ENCODE assay signal across 39 cellular contexts in the genomic region with DNA sequence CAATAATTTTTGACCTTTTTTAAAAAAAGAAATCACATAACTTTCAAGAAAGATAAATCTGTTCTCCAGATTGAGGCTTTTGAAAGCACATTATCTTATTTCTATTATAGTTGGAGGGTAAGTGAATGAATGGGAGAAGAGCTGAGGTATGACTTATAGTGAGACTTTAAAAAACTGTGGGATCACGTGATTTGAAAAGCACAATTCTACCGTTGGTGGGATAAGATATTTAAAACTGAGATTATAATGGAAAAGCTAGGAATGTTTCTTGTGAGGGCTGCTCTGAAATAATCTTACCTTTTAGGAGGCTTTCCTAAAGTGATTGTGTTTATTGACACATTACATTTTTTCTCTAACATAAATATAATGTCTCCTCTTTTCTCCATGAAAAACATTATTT. TPM values are rescaled to one million over a fixed set of nuclear protein-coding genes. Genes with fewer than 3 reads are reported as not detected.
"Had no signal": no experiment of that assay in that cellular context is flagged by ENCODE, and none has a peak within 500 bp of the region (broad histone marks: within the 10 kb centered on the region; RNA-seq: fewer than 3 reads in every experiment).

No MANE protein-coding gene starts in this region.

- H3K9me3 ChIP-seq: MG63 had no signal

- H3K27me3 ChIP-seq: MG63 had no signal

- DNase-seq: Karpas-422, Kasumi-1, MG63, MM.1S, MV-4-11, NCI-H1048, NCI-H1092, NCI-H1092 treated with DMSO at 0.1 percent for 48 hours, NCI-H1105, NCI-H1105 treated with DMSO at 0.1 percent for 48 hours, NCI-H1417, NCI-H1417 treated with DMSO at 0.1 percent for 48 hours, NCI-H1436, NCI-H1436 treated with DMSO at 0.1 percent for 48 hours, NCI-H146, NCI-H1694, NCI-H1694 treated with DMSO at 0.1 percent for 48 hours, NCI-H187, NCI-H187 treated with DMSO at 0.1 percent for 48 hours, NCI-H1930, NCI-H2029, NCI-H2081, NCI-H2081 treated with DMSO at 0.1 percent for 48 hours, NCI-H2107, NCI-H2171, NCI-H2171 treated with DMSO at 0.1 percent for 48 hours, NCI-H2227 treated with DMSO at 0.1 percent for 48 hours, NCI-H226, NCI-H345, NCI-H446, NCI-H446 treated with DMSO at 0.1 percent for 48 hours, NCI-H510A, NCI-H510A treated with DMSO at 0.1 percent for 48 hours, NCI-H524, NCI-H524 treated with DMSO at 0.1 percent for 48 hours had no signal

- H3K36me3 ChIP-seq: MG63 had no signal

- H3K4me3 ChIP-seq: MG63 had no signal

RNA-seq across cellular contexts. Expression of a gene that starts 9.5 kb away (rescaled TPM):
- total RNA-seq: LHCN-M2, M059J, MCF 10A, NCI-H460 had no signal
